Comparison of ENCODE assay signal across 13 cellular contexts in the genomic region with DNA sequence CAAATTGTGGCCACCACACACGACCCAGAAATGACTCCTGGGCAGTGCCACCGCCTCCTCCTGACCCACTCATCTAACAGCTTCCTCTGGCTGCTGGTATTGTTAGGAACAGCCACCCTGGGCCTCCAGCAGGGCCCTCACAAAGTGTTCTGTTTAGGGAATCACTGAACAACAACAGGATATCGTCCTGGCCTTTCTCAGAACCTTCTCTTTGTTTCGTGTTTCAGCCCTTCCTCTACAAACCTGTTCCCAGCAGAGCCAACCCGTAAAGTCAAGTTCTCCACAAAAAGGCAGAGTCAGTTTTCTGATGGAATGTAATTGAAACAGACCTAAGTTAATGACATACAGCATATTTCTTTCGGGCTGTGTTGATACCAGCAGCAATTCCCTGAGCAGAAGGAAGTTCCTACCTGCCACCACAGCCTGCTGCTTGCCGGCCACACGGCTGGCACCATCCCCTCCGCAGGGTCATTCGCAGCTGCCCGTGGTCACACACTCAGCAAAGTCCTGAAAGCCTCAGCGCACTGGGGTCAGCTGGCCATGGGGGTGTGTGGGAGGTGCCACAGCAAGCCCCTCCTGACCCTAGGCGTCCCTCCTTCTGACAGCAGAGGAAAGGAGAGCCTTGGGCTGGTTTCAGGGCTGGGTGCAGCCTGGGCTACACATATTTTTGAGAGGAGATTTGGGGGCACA.
A peak's percentile ranks its signal among the peaks of the same experiment; 100 is the strongest.
DNase-seq lines count a peak whose midpoint lies in the region; ATAC-seq, FAIRE-seq and TF ChIP-seq lines count a peak whose summit lies in the region.
"Had no signal": no experiment of that assay in that cellular context is flagged by ENCODE, and none has a peak within 500 bp of the region (broad histone marks: within the 10 kb centered on the region; RNA-seq: fewer than 3 reads in every experiment).

No MANE protein-coding gene starts in this region.

- H3K27me3 ChIP-seq in liver (ENCODE audit: control insufficient read depth in 4 of 4, insufficient read depth in 4 of 4, low read length in 3 of 4) (peaks cover 0 to 6% (median 0%) of the 10 kb centered on the region in 4 donors), HepG2 (ENCODE audit: control insufficient read depth in 1 of 2, insufficient read depth in 2 of 2, low read length in 2 of 2) (peaks cover 1 to 59% of the 10 kb centered on the region in 2 experiments; a peak in 4 of 5 replicates), osteoblast (ENCODE audit: insufficient read depth, low read length) (peaks cover 3% of the 10 kb centered on the region)
- H3K27me3 ChIP-seq: ascending aorta, SJCRH30 had no signal

- CTCF ChIA-PET in HepG2 (lab: Yijun Ruan, JAX; ENCODE audit: low intra/inter-chr PET ratio, low total read pairs): no interaction called here
- CTCF ChIA-PET in HEK293T (lab: Yijun Ruan, JAX): no interaction called here

- in situ Hi-C loops in HepG2 (cut with HindIII; ENCODE audit: extremely low pct_ligation_motif_present, low pct_unique_long_range_greater_than_20kb): no loop called here

- H3K4me1 ChIP-seq in liver (ENCODE audit: control insufficient read depth in 4 of 4, insufficient read depth in 4 of 4, low read length in 3 of 4) (no peaks in the 10 kb centered on the region), HepG2 (ENCODE audit: insufficient read depth, low read length) (no peaks in the 10 kb centered on the region), kidney (ENCODE audit: control insufficient read depth in 1 of 2, insufficient read depth in 1 of 2, low read depth in 1 of 2, low read length in 2 of 2) (peaks cover 3 to 6% of the 10 kb centered on the region in 2 donors), osteoblast (ENCODE audit: insufficient read depth, low read length) (no peaks in the 10 kb centered on the region)
- H3K4me1 ChIP-seq: ascending aorta, SJCRH30 had no signal

- TF ChIP-seq POLR2A in HepG2 (IDR thresholded peaks at IDR 0.05; ENCODE audit: insufficient read depth in 1 of 2, low read depth in 2 of 2, low read length in 2 of 2): no peak

- H2AFZ ChIP-seq in HepG2 (ENCODE audit: low read length) (no peak overlapping the region), osteoblast (ENCODE audit: low read length) (no peak overlapping the region)

- H3K9ac ChIP-seq in liver (ENCODE audit: low read depth in 1 of 2, low read length in 2 of 2) (no peak overlapping the region), HepG2 (ENCODE audit: insufficient read depth, low read depth, low read length) (no peak overlapping the region), kidney (ENCODE audit: low read length in 2 of 2) (no peak overlapping the region)

- TF ChIP-seq CTCF in liver (IDR thresholded peaks at IDR 0.05; ENCODE audit: low read depth, low read length, missing input control): no peak
- no peak for TF ChIP-seq CTCF in HepG2 (CRISPR knock-in tag; IDR thresholded peaks at IDR 0.05)
- TF ChIP-seq CTCF in kidney (IDR thresholded peaks at IDR 0.05; ENCODE audit: borderline replicate concordance, extremely low read depth, insufficient read depth): no peak
- TF ChIP-seq CTCF in osteoblast (IDR thresholded peaks at IDR 0.05; ENCODE audit: extremely low read depth, low read depth, low read length): no peak

- TF ChIP-seq RAD21 in liver (IDR thresholded peaks at IDR 0.05) (peak in 1 of 2 donors; percentile 40), HepG2 (CRISPR knock-in tag; IDR thresholded peaks at IDR 0.05) (no peak)

- DNase-seq in HepG2 (ENCODE audit: low spot score) (no peak), kidney (no peak), osteoblast (ENCODE audit: insufficient read length, low spot score, missing footprints) (peak; percentile 29), HEK293T (ENCODE audit: extremely low spot score) (no peak), dedifferentiated amniotic fluid mesenchymal stem cell (ENCODE audit: extremely low spot score) (no peak), Kasumi-1 (lab: John Stamatoyannopoulos, UW) (no peak)
- DNase-seq: activated CD4-positive, alpha-beta memory T cell treated with anti-CD3 and anti-CD28 coated beads for 36 hours; NCI-H2171; SJCRH30; stimulated activated naive CD4-positive, alpha-beta T cell treated with Interleukin-2 at 50 U/mL for 16 hours had no signal

- no peak for ATAC-seq in HepG2
- ATAC-seq in GM18517 (IDR thresholded peaks at IDR 0.05; ENCODE audit: unreplicated experiment): no peak

- FAIRE-seq in HepG2 (lab: Jason Lieb, UNC) (no peak), kidney (lab: Jason Lieb, UNC) (no peak)

- peak overlapping the region; percentile 25 to 55 for H3K27ac ChIP-seq in liver (ENCODE audit: low read depth in 1 of 2, low read length in 2 of 2)
- no peak overlapping the region for H3K27ac ChIP-seq in HepG2 (ENCODE audit: extremely low read length, insufficient read depth, low read length)
- H3K27ac ChIP-seq in kidney (ENCODE audit: low read depth in 2 of 2, low read length in 2 of 2): peak overlapping the region; percentile 36 to 65
- H3K27ac ChIP-seq in osteoblast (ENCODE audit: low read depth, low read length): no peak overlapping the region
- H3K27ac ChIP-seq: SJCRH30 had no signal

- H3K4me2 ChIP-seq in HepG2 (ENCODE audit: low read depth, low read length) (no peak overlapping the region), osteoblast (ENCODE audit: insufficient read depth, low read length) (no peak overlapping the region)

- H3K36me3 ChIP-seq in liver (ENCODE audit: control insufficient read depth in 4 of 4, insufficient read depth in 3 of 4, low read depth in 1 of 4, low read length in 3 of 4) (no peaks in the 10 kb centered on the region), HepG2 (replicated peaks in 1 of 2; ENCODE audit: control insufficient read depth in 1 of 2, insufficient read depth in 2 of 2, low read length in 2 of 2) (no peaks in the 10 kb centered on the region), kidney (ENCODE audit: control insufficient read depth in 1 of 2, insufficient read depth in 2 of 2, low read length in 2 of 2) (no peaks in the 10 kb centered on the region), osteoblast (ENCODE audit: insufficient read depth, low read length) (no peaks in the 10 kb centered on the region)
- H3K36me3 ChIP-seq: ascending aorta, SJCRH30 had no signal

- intact Hi-C loops in HepG2 (cut with micrococcal nuclease; ENCODE audit: unreplicated experiment): no loop called here
- intact Hi-C loops in kidney (cut with DNase I): no loop called here

- BruUV-seq in HepG2 (replicated peaks; lab: Mats Ljungman, UMichigan): no TSS peak

- POLR2A ChIA-PET in HepG2 (lab: Yijun Ruan, JAX): no interaction called here
- POLR2A ChIA-PET in HEK293T (lab: Yijun Ruan, JAX): interaction anchor here (0.8 kb wide), 1 partner anchor 14 kb away, joined by 3 read pairs; no protein-coding TSS in a partner anchor

- TF ChIP-seq EP300 in HepG2 (IDR thresholded peaks at IDR 0.05; ENCODE audit: low read depth in 2 of 2, low read length in 2 of 2): no peak
- no peak for TF ChIP-seq EP300 in HepG2 (CRISPR knock-in tag; IDR thresholded peaks at IDR 0.05; ENCODE audit: borderline replicate concordance)

- H3K4me3 ChIP-seq in liver (ENCODE audit: low read depth in 1 of 3, low read length in 3 of 3) (no peak overlapping the region), HepG2 (replicated peaks in 1 of 3; ENCODE audit: insufficient read depth in 1 of 3, low read depth in 2 of 3, low read length in 3 of 3) (no peak overlapping the region), kidney (ENCODE audit: low read length in 2 of 2) (no peak overlapping the region), osteoblast (ENCODE audit: insufficient read depth, low read length) (no peak overlapping the region)
- H3K4me3 ChIP-seq: ascending aorta, SJCRH30 had no signal

- no peaks in the 10 kb centered on the region for H3K79me2 ChIP-seq in HepG2 (ENCODE audit: insufficient read depth, low read length)
- no peaks in the 10 kb centered on the region for H3K79me2 ChIP-seq in osteoblast (ENCODE audit: insufficient read depth, low read length)

- H4K20me1 ChIP-seq in HepG2 (ENCODE audit: insufficient read depth, low read length) (no peaks in the 10 kb centered on the region), osteoblast (ENCODE audit: insufficient read depth, low read length) (no peaks in the 10 kb centered on the region)

- 61% methylated on average over 13 of the region's 13 CpGs for WGBS in liver
- 3% methylated on average over 6 of the region's 13 CpGs for WGBS in HepG2 (ENCODE audit: low lambda C conversion rate)

- no peaks in the 10 kb centered on the region for H3K9me3 ChIP-seq in liver (ENCODE audit: control insufficient read depth in 4 of 4, low read length in 3 of 4)
- H3K9me3 ChIP-seq in HepG2 (ENCODE audit: low read length): no peaks in the 10 kb centered on the region
- no peaks in the 10 kb centered on the region for H3K9me3 ChIP-seq in kidney (ENCODE audit: control insufficient read depth in 1 of 2, low read length in 2 of 2)
- H3K9me3 ChIP-seq in osteoblast (ENCODE audit: low read depth, low read length): no peaks in the 10 kb centered on the region
- H3K9me3 ChIP-seq: ascending aorta, SJCRH30 had no signal

TF ChIP-seq in HepG2, 621 proteins besides CTCF, POLR2A, EP300 and RAD21 (continues in another document):
- TF ChIP-seq ZNF777 (CRISPR knock-in tag; IDR thresholded peaks at IDR 0.05) (no peak), EZH2 (conservative IDR thresholded peaks at IDR 0.05; ENCODE audit: low read depth, low read length) (no peak), FLYWCH1 (CRISPR knock-in tag; IDR thresholded peaks at IDR 0.05) (no peak), ZZZ3 (CRISPR knock-in tag; IDR thresholded peaks at IDR 0.05; ENCODE audit: borderline replicate concordance) (no peak), ATM (IDR thresholded peaks at IDR 0.05; ENCODE audit: borderline replicate concordance) (no peak), ZNF124 (CRISPR knock-in tag; IDR thresholded peaks at IDR 0.05) (no peak), NFE2L2 (IDR thresholded peaks at IDR 0.05; ENCODE audit: low read length) (no peak)

TF ChIP-seq in HEK293T, 16 proteins besides CTCF, POLR2A, EP300 and RAD21 (continues in another document):
- TF ChIP-seq SP1 (IDR thresholded peaks at IDR 0.05): no peak
- no peak for TF ChIP-seq LEF1 (IDR thresholded peaks at IDR 0.05; ENCODE audit: borderline replicate concordance)
- TF ChIP-seq TARDBP (IDR thresholded peaks at IDR 0.05): no peak
- TF ChIP-seq FOXA1 (IDR thresholded peaks at IDR 0.05): no peak
- no peak for TF ChIP-seq FOXM1 (IDR thresholded peaks at IDR 0.05; ENCODE audit: borderline replicate concordance)
- TF ChIP-seq ELF4 (IDR thresholded peaks at IDR 0.05): no peak
- TF ChIP-seq L3MBTL2 (conservative IDR thresholded peaks at IDR 0.05): no peak
- TF ChIP-seq ZNF384 (IDR thresholded peaks at IDR 0.05): no peak
- TF ChIP-seq, protein P1, sequence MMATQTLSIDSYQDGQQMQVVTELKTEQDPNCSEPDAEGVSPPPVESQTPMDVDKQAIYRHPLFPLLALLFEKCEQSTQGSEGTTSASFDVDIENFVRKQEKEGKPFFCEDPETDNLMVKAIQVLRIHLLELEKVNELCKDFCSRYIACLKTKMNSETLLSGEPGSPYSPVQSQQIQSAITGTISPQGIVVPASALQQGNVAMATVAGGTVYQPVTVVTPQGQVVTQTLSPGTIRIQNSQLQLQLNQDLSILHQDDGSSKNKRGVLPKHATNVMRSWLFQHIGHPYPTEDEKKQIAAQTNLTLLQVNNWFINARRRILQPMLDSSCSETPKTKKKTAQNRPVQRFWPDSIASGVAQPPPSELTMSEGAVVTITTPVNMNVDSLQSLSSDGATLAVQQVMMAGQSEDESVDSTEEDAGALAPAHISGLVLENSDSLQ (IDR thresholded peaks at IDR 0.05): no peak
- no peak for TF ChIP-seq ARNT (IDR thresholded peaks at IDR 0.05)

Comparison
In these comparisons a context has a peak if more than half of its experiments do, and no peak if none do; other contexts are left out.
1. H3K27ac ChIP-seq: peak in liver (2 of 2) and kidney (2 of 2); none in HepG2 (single experiment) and osteoblast (single experiment).